In genomic region chr4:133565379-133565778, GRCh38 we compare ENCODE assay signal across 12 cellular contexts.
DNase-seq lines count a peak whose midpoint lies in the region; ATAC-seq and TF ChIP-seq lines count a peak whose summit lies in the region.
"Had no signal": no experiment of that assay in that cellular context is flagged by ENCODE, and none has a peak within 500 bp of the region (broad histone marks: within the 10 kb centered on the region; RNA-seq: fewer than 3 reads in every experiment).

No MANE protein-coding gene starts in this region.

- no peak overlapping the region for H3K4me3 Mint-ChIP-seq in activated CD4-positive, alpha-beta memory T cell treated with anti-CD3 and anti-CD28 coated beads, Interleukin-2, amount 10 ng/mL, durations not matched to agents 7 days and 5 days
- H3K4me3 Mint-ChIP-seq: activated T-cell treated with anti-CD3 and anti-CD28 coated beads, Interleukin-2, amount 50 U/mL, for 72 hours had no signal

- H3K27me3 ChIP-seq in RWPE2 (ENCODE audit: insufficient read depth, poor library complexity, severe bottlenecking) (no peaks in the 10 kb centered on the region), tibial artery (no peaks in the 10 kb centered on the region)
- H3K27me3 ChIP-seq: vagina had no signal

- H3K4me1 ChIP-seq in RWPE2 (ENCODE audit: insufficient read depth, poor library complexity, severe bottlenecking) (peaks cover 10% of the 10 kb centered on the region), tibial artery (no peaks in the 10 kb centered on the region)
- H3K4me1 ChIP-seq: vagina had no signal

- H3K4me3 ChIP-seq in RWPE2 (ENCODE audit: severe bottlenecking) (no peak overlapping the region), tibial artery (peak overlapping the region in 1 of 2 donors; percentile 5)
- H3K4me3 ChIP-seq: vagina had no signal

- no peak overlapping the region for H3K27ac Mint-ChIP-seq in activated CD4-positive, alpha-beta memory T cell treated with anti-CD3 and anti-CD28 coated beads, Interleukin-2, amount 10 ng/mL, durations not matched to agents 7 days and 5 days
- H3K27ac Mint-ChIP-seq: activated T-cell treated with anti-CD3 and anti-CD28 coated beads, Interleukin-2, amount 50 U/mL, for 72 hours had no signal

- H3K36me3 ChIP-seq in RWPE2 (ENCODE audit: low read depth) (no peaks in the 10 kb centered on the region), tibial artery (no peaks in the 10 kb centered on the region)
- H3K36me3 ChIP-seq: vagina had no signal

- TF ChIP-seq CTCF in RWPE2 (IDR thresholded peaks at IDR 0.05; ENCODE audit: poor library complexity, severe bottlenecking) (no peak), tibial artery (IDR thresholded peaks at IDR 0.05) (no peak), GM10266 (IDR thresholded peaks at IDR 0.05; ENCODE audit: control insufficient read depth, insufficient read depth, low read depth, missing control alignments) (no peak)

- CTCF ChIA-PET in activated CD4-positive, alpha-beta memory T cell treated with anti-CD3 and anti-CD28 coated beads, Interleukin-2, amount 10 ng/mL, durations not matched to agents 7 days and 5 days (lab: Charles Lee), result no interaction called here

- intact Hi-C loops in tibial artery (cut with DNase I; ENCODE audit: low total_unique reads), result no loop called here

- no peak; the same call in 1 of the 2 replicates for TF ChIP-seq EP300 in Ishikawa (IDR thresholded peaks at IDR 0.05; ENCODE audit: borderline replicate concordance)

- peak; percentile 89 for DNase-seq in DMS153 (lab: John Stamatoyannopoulos, UW)
- no peak for DNase-seq in RWPE2 (ENCODE audit: low spot score)
- DNase-seq in fibroblast of the conjunctiva (ENCODE audit: low read depth), result peak; percentile 34
- DNase-seq in tibial artery, result no peak
- DNase-seq in GM10266 (ENCODE audit: extremely low spot score), result no peak
- DNase-seq in activated CD4-positive, alpha-beta memory T cell treated with anti-CD3 and anti-CD28 coated beads, Interleukin-2, amount 10 ng/mL, durations not matched to agents 7 days and 5 days, result no peak
- DNase-seq in NCI-H82 (lab: John Stamatoyannopoulos, UW), result no peak
- DNase-seq: activated T-cell treated with anti-CD3 and anti-CD28 coated beads, Interleukin-2, amount 50 U/mL, for 72 hours; hypothalamus; right cardiac atrium had no signal

- no peaks in the 10 kb centered on the region for H3K9me3 ChIP-seq in RWPE2 (ENCODE audit: severe bottlenecking)
- no peaks in the 10 kb centered on the region for H3K9me3 ChIP-seq in tibial artery
- H3K9me3 ChIP-seq: vagina had no signal

- H3K9me3 Mint-ChIP-seq in activated CD4-positive, alpha-beta memory T cell treated with anti-CD3 and anti-CD28 coated beads, Interleukin-2, amount 10 ng/mL, durations not matched to agents 7 days and 5 days, result peaks cover 7% of the 10 kb centered on the region

- peak; percentile 86 for ATAC-seq in RWPE2 (ENCODE audit: low read depth)
- ATAC-seq: activated T-cell treated with anti-CD3 and anti-CD28 coated beads, Interleukin-2, amount 50 U/mL, for 72 hours; right cardiac atrium had no signal

- H3K27ac ChIP-seq in RWPE2 (ENCODE audit: poor library complexity, severe bottlenecking) (no peak overlapping the region), tibial artery (no peak overlapping the region)
- H3K27ac ChIP-seq: vagina had no signal

- H3K36me3 Mint-ChIP-seq in activated CD4-positive, alpha-beta memory T cell treated with anti-CD3 and anti-CD28 coated beads, Interleukin-2, amount 10 ng/mL, durations not matched to agents 7 days and 5 days (ENCODE audit: low read depth), result no peaks in the 10 kb centered on the region

- no peak for TF ChIP-seq RAD21 in Ishikawa (IDR thresholded peaks at IDR 0.05; ENCODE audit: low read depth)

- no peaks in the 10 kb centered on the region for H3K27me3 Mint-ChIP-seq in activated CD4-positive, alpha-beta memory T cell treated with anti-CD3 and anti-CD28 coated beads, Interleukin-2, amount 10 ng/mL, durations not matched to agents 7 days and 5 days

- POLR2A ChIA-PET in activated CD4-positive, alpha-beta memory T cell treated with anti-CD3 and anti-CD28 coated beads, Interleukin-2, amount 10 ng/mL, durations not matched to agents 7 days and 5 days (lab: Charles Lee), result no interaction called here

- H3K4me1 Mint-ChIP-seq in activated CD4-positive, alpha-beta memory T cell treated with anti-CD3 and anti-CD28 coated beads, Interleukin-2, amount 10 ng/mL, durations not matched to agents 7 days and 5 days, result no peaks in the 10 kb centered on the region

TF ChIP-seq in Ishikawa, 13 proteins besides CTCF, POLR2A, EP300 and RAD21:
- TF ChIP-seq REST (IDR thresholded peaks at IDR 0.05; ENCODE audit: low read depth), result no peak
- TF ChIP-seq TAF1 (IDR thresholded peaks at IDR 0.05; ENCODE audit: low read depth), result no peak
- TF ChIP-seq NFIC (IDR thresholded peaks at IDR 0.05), result peak; percentile 85
- no peak for TF ChIP-seq ZBTB7A (IDR thresholded peaks at IDR 0.05; ENCODE audit: low read depth)
- TF ChIP-seq EGR1 (IDR thresholded peaks at IDR 0.05), result no peak
- no peak for TF ChIP-seq FOXM1 (IDR thresholded peaks at IDR 0.05; ENCODE audit: borderline replicate concordance, low read depth)
- no peak for TF ChIP-seq MAX (IDR thresholded peaks at IDR 0.05)
- 0 out of 2 replicates have a peak, but pooled peaks have one; percentile 39 for TF ChIP-seq TEAD4 (IDR thresholded peaks at IDR 0.05)
- peak; percentile 54; the same call in 1 of the 2 replicates for TF ChIP-seq TCF12 (IDR thresholded peaks at IDR 0.05; ENCODE audit: low read depth)
- TF ChIP-seq, protein P1, sequence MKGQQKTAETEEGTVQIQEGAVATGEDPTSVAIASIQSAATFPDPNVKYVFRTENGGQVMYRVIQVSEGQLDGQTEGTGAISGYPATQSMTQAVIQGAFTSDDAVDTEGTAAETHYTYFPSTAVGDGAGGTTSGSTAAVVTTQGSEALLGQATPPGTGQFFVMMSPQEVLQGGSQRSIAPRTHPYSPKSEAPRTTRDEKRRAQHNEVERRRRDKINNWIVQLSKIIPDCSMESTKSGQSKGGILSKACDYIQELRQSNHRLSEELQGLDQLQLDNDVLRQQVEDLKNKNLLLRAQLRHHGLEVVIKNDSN (IDR thresholded peaks at IDR 0.05), result no peak
- no peak for TF ChIP-seq CEBPB (IDR thresholded peaks at IDR 0.05)
- no peak for TF ChIP-seq CREB1 (IDR thresholded peaks at IDR 0.05; ENCODE audit: low read depth)
- TF ChIP-seq YY1 (IDR thresholded peaks at IDR 0.05; ENCODE audit: low read depth), result no peak

Comparison
In these comparisons a context has a peak if more than half of its experiments do, and no peak if none do; other contexts are left out.
1. DNase-seq: peak in DMS153 (single experiment) and fibroblast of the conjunctiva (single experiment); none in RWPE2 (single experiment), tibial artery (0 of 2), GM10266 (single experiment), activated CD4-positive, alpha-beta memory T cell treated with anti-CD3 and anti-CD28 coated beads, Interleukin-2, amount 10 ng/mL, durations not matched to agents 7 days and 5 days (single experiment) and NCI-H82 (single experiment).